ENCODE assay signal across 19 cellular contexts in genomic region chr6:166268431-166268830, GRCh38. TPM values are rescaled to one million over a fixed set of nuclear protein-coding genes. Genes with fewer than 3 reads are reported as not detected.
DNase-seq lines count a peak whose midpoint lies in the region; ATAC-seq, FAIRE-seq and TF ChIP-seq lines count a peak whose summit lies in the region.
"Had no signal": no experiment of that assay in that cellular context is flagged by ENCODE, and none has a peak within 500 bp of the region (broad histone marks: within the 10 kb centered on the region; RNA-seq: fewer than 3 reads in every experiment).

No MANE protein-coding gene starts in this region.

- CTCF ChIA-PET in HepG2 (lab: Yijun Ruan, JAX; ENCODE audit: low intra/inter-chr PET ratio, low total read pairs) (no interaction called here), Caco-2 (lab: Charles Lee) (no interaction called here)

- H3K9me3 Mint-ChIP-seq in endothelial cell (ENCODE audit: unreplicated experiment) (no peaks in the 10 kb centered on the region), Caco-2 (ENCODE audit: unreplicated experiment) (no peaks in the 10 kb centered on the region)
- H3K9me3 Mint-ChIP-seq: CD14-positive monocyte; CD8-positive, alpha-beta T cell; IgD-negative memory B cell had no signal

- TF ChIP-seq CTCF in HepG2 (CRISPR knock-in tag; IDR thresholded peaks at IDR 0.05) (no peak), right lobe of liver (IDR thresholded peaks at IDR 0.05) (no peak), endothelial cell (IDR thresholded peaks at IDR 0.05; ENCODE audit: unreplicated experiment) (no peak), Caco-2 (IDR thresholded peaks at IDR 0.05; ENCODE audit: insufficient read depth in 1 of 2, low read depth in 1 of 2, low read length in 1 of 2, severe bottlenecking in 1 of 2, unreplicated experiment in 1 of 2) (no peak), omental fat pad (IDR thresholded peaks at IDR 0.05) (no peak)

- H3K27me3 Mint-ChIP-seq in endothelial cell (ENCODE audit: unreplicated experiment): peaks cover 6% of the 10 kb centered on the region
- H3K27me3 Mint-ChIP-seq in Caco-2 (ENCODE audit: insufficient read depth, unreplicated experiment): no peaks in the 10 kb centered on the region

- in situ Hi-C loops in HepG2 (cut with HindIII; ENCODE audit: extremely low pct_ligation_motif_present, low pct_unique_long_range_greater_than_20kb): no loop called here

- no peaks in the 10 kb centered on the region for H3K79me2 ChIP-seq in HepG2 (ENCODE audit: insufficient read depth, low read length)

- intact Hi-C loops in HepG2 (cut with micrococcal nuclease; ENCODE audit: unreplicated experiment): no loop called here
- intact Hi-C loops in right lobe of liver (cut with DNase I): no loop called here
- intact Hi-C loops in Caco-2 (cut with micrococcal nuclease; ENCODE audit: unreplicated experiment): no loop called here

- ATAC-seq in HepG2: no peak
- ATAC-seq in right lobe of liver: no peak
- no peak for ATAC-seq in GM18519 (IDR thresholded peaks at IDR 0.05; ENCODE audit: low FRiP score, unreplicated experiment)
- ATAC-seq in GM19324 (IDR thresholded peaks at IDR 0.05; ENCODE audit: low FRiP score, unreplicated experiment): no peak
- ATAC-seq in omental fat pad (ENCODE audit: low FRiP score): no peak
- ATAC-seq: CD8-positive, alpha-beta T cell had no signal

- H3K36me3 ChIP-seq in HepG2 (replicated peaks in 1 of 2; ENCODE audit: control insufficient read depth in 1 of 2, insufficient read depth in 2 of 2, low read length in 2 of 2) (no peaks in the 10 kb centered on the region), right lobe of liver (no peaks in the 10 kb centered on the region), Caco-2 (ENCODE audit: control insufficient read depth, insufficient read depth, low read length) (no peaks in the 10 kb centered on the region)
- H3K36me3 ChIP-seq: HAP-1 had no signal

- TF ChIP-seq EP300 in HepG2 (IDR thresholded peaks at IDR 0.05; ENCODE audit: low read depth in 2 of 2, low read length in 2 of 2) (no peak), HepG2 (CRISPR knock-in tag; IDR thresholded peaks at IDR 0.05; ENCODE audit: borderline replicate concordance) (no peak)

- POLR2A ChIA-PET in HepG2 (lab: Yijun Ruan, JAX) (no interaction called here), Caco-2 (lab: Charles Lee) (no interaction called here)

- BruUV-seq in HepG2 (replicated peaks; lab: Mats Ljungman, UMichigan) (no TSS peak), Caco-2 (replicated peaks; lab: Mats Ljungman, UMichigan) (no TSS peak)

- DNase-seq in HepG2 (ENCODE audit: low spot score) (no peak), right lobe of liver (no peak), endothelial cell (ENCODE audit: low spot score) (no peak), left kidney (ENCODE audit: low read depth, low spot score) (peak; percentile 39), Caco-2 (no peak), omental fat pad (ENCODE audit: low spot score) (no peak)
- DNase-seq: CD8-positive, alpha-beta T cell; DMS53; GM23248; HFFc6; KG1 had no signal

- FAIRE-seq in HepG2 (lab: Jason Lieb, UNC): no peak

- no peak overlapping the region for H3K9ac ChIP-seq in HepG2 (ENCODE audit: insufficient read depth, low read depth, low read length)
- H3K9ac ChIP-seq: GM23248 had no signal

- H3K4me3 ChIP-seq in HepG2 (replicated peaks in 1 of 3; ENCODE audit: insufficient read depth in 1 of 3, low read depth in 2 of 3, low read length in 3 of 3) (no peak overlapping the region), right lobe of liver (no peak overlapping the region), Caco-2 (ENCODE audit: low read depth, low read length) (no peak overlapping the region)
- H3K4me3 ChIP-seq: GM23248, HAP-1 had no signal

- no peak overlapping the region for H2AFZ ChIP-seq in HepG2 (ENCODE audit: low read length)
- H2AFZ ChIP-seq: GM23248 had no signal

- H3K4me2 ChIP-seq in HepG2 (ENCODE audit: low read depth, low read length): no peak overlapping the region

- H3K27ac ChIP-seq in HepG2 (ENCODE audit: extremely low read length, insufficient read depth, low read length) (no peak overlapping the region), right lobe of liver (no peak overlapping the region)
- H3K27ac ChIP-seq: 22Rv1, GM23248, HL-60 had no signal

- H3K9me3 ChIP-seq in HepG2 (ENCODE audit: low read length) (no peaks in the 10 kb centered on the region), right lobe of liver (no peaks in the 10 kb centered on the region), Caco-2 (no peaks in the 10 kb centered on the region)
- H3K9me3 ChIP-seq: HAP-1 had no signal

- H3K36me3 Mint-ChIP-seq in endothelial cell (ENCODE audit: low read depth, unreplicated experiment) (no peaks in the 10 kb centered on the region), Caco-2 (ENCODE audit: insufficient read depth, unreplicated experiment) (no peaks in the 10 kb centered on the region)
- H3K36me3 Mint-ChIP-seq: CD14-positive monocyte; CD8-positive, alpha-beta T cell had no signal

- H3K27ac Mint-ChIP-seq in endothelial cell (ENCODE audit: unreplicated experiment): no peak overlapping the region
- no peak overlapping the region for H3K27ac Mint-ChIP-seq in Caco-2 (ENCODE audit: unreplicated experiment)
- H3K27ac Mint-ChIP-seq: CD8-positive, alpha-beta T cell; HFFc6; IgD-negative memory B cell had no signal

- H3K27me3 ChIP-seq in HepG2 (ENCODE audit: control insufficient read depth in 1 of 2, insufficient read depth in 2 of 2, low read length in 2 of 2): peaks cover 10 to 56% of the 10 kb centered on the region in 2 experiments; a peak in 4 of 5 replicates
- no peaks in the 10 kb centered on the region for H3K27me3 ChIP-seq in right lobe of liver
- no peaks in the 10 kb centered on the region for H3K27me3 ChIP-seq in Caco-2 (replicated peaks; ENCODE audit: control insufficient read depth, insufficient read depth, low read length)

- TF ChIP-seq RAD21 in HepG2 (CRISPR knock-in tag; IDR thresholded peaks at IDR 0.05): no peak

- H3K4me1 ChIP-seq in HepG2 (ENCODE audit: insufficient read depth, low read length) (no peaks in the 10 kb centered on the region), right lobe of liver (no peaks in the 10 kb centered on the region), Caco-2 (no peaks in the 10 kb centered on the region)
- H3K4me1 ChIP-seq: HAP-1 had no signal

- H4K20me1 ChIP-seq in HepG2 (ENCODE audit: insufficient read depth, low read length): no peaks in the 10 kb centered on the region

- WGBS in HepG2 (ENCODE audit: low lambda C conversion rate): 4% methylated on average over 9 of the region's 9 CpGs
- 12% methylated on average over 8 of the region's 9 CpGs for WGBS in right lobe of liver (ENCODE audit: insufficient coverage, low coverage, low lambda C conversion rate, missing lambda C conversion rate)

- H3K4me1 Mint-ChIP-seq in endothelial cell (ENCODE audit: unreplicated experiment): peaks cover 20% of the 10 kb centered on the region
- no peaks in the 10 kb centered on the region for H3K4me1 Mint-ChIP-seq in Caco-2 (ENCODE audit: low read depth, unreplicated experiment)

- TF ChIP-seq POLR2A in HepG2 (IDR thresholded peaks at IDR 0.05; ENCODE audit: insufficient read depth in 1 of 2, low read depth in 2 of 2, low read length in 2 of 2) (no peak), right lobe of liver (IDR thresholded peaks at IDR 0.05) (no peak)

- H3K4me3 Mint-ChIP-seq in endothelial cell (ENCODE audit: unreplicated experiment): peak overlapping the region; percentile 59
- H3K4me3 Mint-ChIP-seq in Caco-2 (ENCODE audit: unreplicated experiment): no peak overlapping the region
- H3K4me3 Mint-ChIP-seq: CD14-positive monocyte; CD8-positive, alpha-beta T cell; HFFc6; IgD-negative memory B cell had no signal

TF ChIP-seq in HepG2, 621 proteins besides CTCF, POLR2A, EP300 and RAD21:
- TF ChIP-seq EZH2 (conservative IDR thresholded peaks at IDR 0.05; ENCODE audit: low read depth, low read length) (0 out of 2 replicates have a peak, but pooled peaks have one; percentile 54), SRSF4 (IDR thresholded peaks at IDR 0.05; ENCODE audit: low read depth, low read length, poor library complexity, severe bottlenecking) (no peak)

RNA-seq across cellular contexts. Expression of gene PRR18, which starts 39.8 kb away (rescaled TPM):
- total RNA-seq in HepG2 (2016; rRNA removed; fragmentation: Illumina TruSeq; extraction: Trizol) (0.04 TPM in 1 of 2 replicates, not detected in the other), right lobe of liver (1 to 10 TPM in 4 of 6 experiments, under 1 TPM in 2; 0.39 to 3.6 (median 1.6) TPM), endothelial cell (ENCODE audit: unreplicated experiment) (1.1 TPM), Caco-2 (2022) (0.77 and 0.95 TPM in 2 replicates), omental fat pad (under 1 TPM in 3 of 4 donors, not detected in 1; 0.37 to 0.63 (median 0.38) TPM)
- total RNA-seq in HepG2 (2016; cell fraction: cytosol; rRNA removed; fragmentation: Illumina TruSeq; extraction: Trizol; ENCODE audit: low read depth): not detected in 2 replicates
- total RNA-seq in HepG2 (2016; cell fraction: insoluble cytoplasmic fraction; rRNA removed; fragmentation: Illumina TruSeq; extraction: Trizol): 0.06 TPM in 1 of 2 replicates, not detected in the other
- 0.09 TPM in 1 of 2 replicates, not detected in the other for total RNA-seq in HepG2 (2016; cell fraction: membrane; rRNA removed; fragmentation: Illumina TruSeq; extraction: Trizol)
- not detected in 2 replicates for total RNA-seq in HepG2 (2016; cell fraction: nucleus; rRNA removed; fragmentation: Illumina TruSeq; extraction: Trizol)
- 0.01 and 0.04 TPM in 2 replicates for polyA plus RNA-seq in HepG2 (2011; rRNA removed)
- polyA plus RNA-seq in HepG2 (2011; cell fraction: cytosol; rRNA removed): 0.04 and 0.05 TPM in 2 replicates
- polyA plus RNA-seq in HepG2 (2011; cell fraction: nucleus; rRNA removed): 0.10 TPM in 1 of 2 replicates, not detected in the other
- not detected in 2 replicates for polyA plus RNA-seq in HepG2 (2012)
- not detected in 2 replicates for polyA plus RNA-seq in HepG2 (2016; cell fraction: cytosol; fragmentation: Illumina TruSeq; extraction: Trizol; ENCODE audit: low read depth)
- polyA plus RNA-seq in HepG2 (2016; cell fraction: insoluble cytoplasmic fraction; fragmentation: Illumina TruSeq; extraction: Trizol; ENCODE audit: low read depth): 0.10 and 0.19 TPM in 2 replicates
- 0.16 TPM in 1 of 2 replicates, not detected in the other for polyA plus RNA-seq in HepG2 (2016; cell fraction: membrane; fragmentation: Illumina TruSeq; extraction: Trizol; ENCODE audit: low read depth)
- not detected in 2 replicates for polyA plus RNA-seq in HepG2 (2016; cell fraction: nucleus; fragmentation: Illumina TruSeq; extraction: Trizol; ENCODE audit: insufficient read depth, low read depth)
- polyA minus RNA-seq in HepG2 (2011; rRNA and poly(A)+ RNA removed; ENCODE audit: low replicate concordance): not detected in 2 replicates
- not detected in 2 replicates for polyA minus RNA-seq in HepG2 (2011; cell fraction: cytosol; rRNA and poly(A)+ RNA removed)
- 0.12 TPM in 1 of 2 replicates, not detected in the other for polyA minus RNA-seq in HepG2 (2011; cell fraction: nucleus; rRNA and poly(A)+ RNA removed)
- total RNA-seq: CD8-positive, alpha-beta T cell; GM23248; HFFc6 had no signal
- polyA plus RNA-seq: BJ, CD14-positive monocyte, GM23248, IgD-negative memory B cell had no signal
